In genomic region chr20:4026093-4026601, GRCh38 we compare ENCODE assay signal across 8 cellular contexts. TPM values are rescaled to one million over a fixed set of nuclear protein-coding genes. Genes with fewer than 3 reads are reported as not detected.
A peak's percentile ranks its signal among the peaks of the same experiment; 100 is the strongest.
DNase-seq lines count a peak whose midpoint lies in the region; ATAC-seq and TF ChIP-seq lines count a peak whose summit lies in the region.

No MANE protein-coding gene starts in this region.

- WGBS in neuronal stem cell (ENCODE audit: extremely low coverage in 2 of 2, insufficient read length in 2 of 2, insufficient replicate concordance in 1 of 2), 2 donors = no CpG with 5 or more reads among the region's 4 CpGs

- no peak overlapping the region for H3K23ac ChIP-seq in neuronal stem cell (ENCODE audit: low read depth, low read length, poor library complexity)

- H4K8ac ChIP-seq in neuronal stem cell (ENCODE audit: low read depth, low read length) = no peak overlapping the region

- no peak overlapping the region for H2BK5ac ChIP-seq in neuronal stem cell (ENCODE audit: low read length)

- intact Hi-C loops in Panc1 (cut with micrococcal nuclease; ENCODE audit: unreplicated experiment) = no loop called here

- H4K91ac ChIP-seq in neuronal stem cell (ENCODE audit: low read depth, low read length, poor library complexity) = no peak overlapping the region

- TF ChIP-seq CTCF in GM12875 (IDR thresholded peaks at IDR 0.05; ENCODE audit: borderline replicate concordance, insufficient read depth, low read depth, low read length) (0 out of 2 replicates have a peak, but pooled peaks have one; percentile 10), Panc1 (IDR thresholded peaks at IDR 0.05) (peak; percentile 27; the same call in 1 of the 2 replicates)

- peak; percentile 78 for ATAC-seq in Panc1
- ATAC-seq in GM21528 (IDR thresholded peaks at IDR 0.05; ENCODE audit: low FRiP score, unreplicated experiment) = no peak
- no peak for ATAC-seq in GM21381 (IDR thresholded peaks at IDR 0.05; ENCODE audit: unreplicated experiment)
- ATAC-seq in HG03565 (IDR thresholded peaks at IDR 0.05; ENCODE audit: unreplicated experiment) = no peak

- H3K4me2 ChIP-seq in neuronal stem cell (ENCODE audit: insufficient read depth, low read length, poor library complexity, severe bottlenecking) = no peak overlapping the region

- H3K79me1 ChIP-seq in neuronal stem cell (ENCODE audit: low read depth, low read length) = no peaks in the 10 kb centered on the region

- H2BK12ac ChIP-seq in neuronal stem cell (ENCODE audit: low read length) = no peak overlapping the region

- H3K36me3 ChIP-seq in Panc1 (ENCODE audit: control insufficient read depth, insufficient read depth, low read length) (no peaks in the 10 kb centered on the region), neuronal stem cell (replicated peaks in 1 of 2; ENCODE audit: control insufficient read depth in 2 of 2, insufficient read depth in 2 of 2, low read length in 2 of 2) (no peaks in the 10 kb centered on the region)

- in situ Hi-C loops in Panc1 (cut with HindIII; ENCODE audit: low pct_unique_long_range_greater_than_20kb, low sequenced_read_pairs) = no loop called here

- H2AK5ac ChIP-seq in neuronal stem cell (ENCODE audit: low read depth, low read length) = no peak overlapping the region

- no peak overlapping the region for H2AFZ ChIP-seq in neuronal stem cell (ENCODE audit: low read length)

- H3K27ac ChIP-seq in Panc1 (ENCODE audit: low read length) = no peak overlapping the region
- H3K27ac ChIP-seq in neuronal stem cell (replicated peaks; ENCODE audit: low read length) = no peak overlapping the region

- no peak overlapping the region for H3K4ac ChIP-seq in neuronal stem cell (ENCODE audit: low read length)

- H3K4me1 ChIP-seq in Panc1 (ENCODE audit: control insufficient read depth, insufficient read depth, low read length) = no peaks in the 10 kb centered on the region
- peaks cover 4% of the 10 kb centered on the region in 2 donors for H3K4me1 ChIP-seq in neuronal stem cell (ENCODE audit: control insufficient read depth in 2 of 2, insufficient read depth in 1 of 2, low read depth in 1 of 2, low read length in 2 of 2)

- H3K27me3 ChIP-seq in Panc1 (ENCODE audit: control insufficient read depth, insufficient read depth, low read length) = no peaks in the 10 kb centered on the region; the same call in 1 of the 2 replicates
- no peaks in the 10 kb centered on the region for H3K27me3 ChIP-seq in neuronal stem cell (ENCODE audit: control insufficient read depth in 3 of 3, insufficient read depth in 3 of 3, low read depth in 1 of 3, low read length in 3 of 3)

- H2BK120ac ChIP-seq in neuronal stem cell (ENCODE audit: low read depth, low read length) = no peak overlapping the region

- BruUV-seq in Panc1 (replicated peaks; lab: Mats Ljungman, UMichigan) = no TSS peak

- no peak for DNase-seq in Panc1 (ENCODE audit: low read depth, low spot score)
- peak; percentile 83 for DNase-seq in fibroblast of peridontal ligament (ENCODE audit: extremely low read depth)
- DNase-seq in pulmonary artery endothelial cell (ENCODE audit: low read depth, low spot score) = peak; percentile 35
- no peak for DNase-seq in neuronal stem cell (ENCODE audit: low spot score)

- H2BK15ac ChIP-seq in neuronal stem cell (ENCODE audit: low read length) = no peak overlapping the region

- CTCF ChIA-PET in Panc1 (lab: Charles Lee) = interaction anchor here (0.6 kb wide), 2 partner anchors 14 to 60 kb away, joined by 5 read pairs; no protein-coding TSS in a partner anchor

- H3K9me3 ChIP-seq in Panc1 (ENCODE audit: control insufficient read depth, insufficient read depth, low read depth, low read length) = peaks cover 6% of the 10 kb centered on the region; the same call in 1 of the 2 replicates
- H3K9me3 ChIP-seq in neuronal stem cell (replicated peaks in 1 of 2; ENCODE audit: control insufficient read depth in 2 of 2, insufficient read depth in 1 of 2, low read depth in 1 of 2, low read length in 2 of 2) = peaks cover 0 to 20% of the 10 kb centered on the region in 2 donors

- H3K4me3 ChIP-seq in GM12875 (ENCODE audit: low read depth, low read length) = no peak overlapping the region
- H3K4me3 ChIP-seq in Panc1 (ENCODE audit: low read depth in 2 of 2, low read length in 2 of 2) = no peak overlapping the region
- no peak overlapping the region for H3K4me3 ChIP-seq in neuronal stem cell (ENCODE audit: low read length in 2 of 2)

- H3K18ac ChIP-seq in neuronal stem cell (ENCODE audit: low read length) = no peak overlapping the region

- POLR2A ChIA-PET in Panc1 (lab: Charles Lee) = interaction anchor here (0.6 kb wide), 1 partner anchor 18 kb away, joined by 6 read pairs; no protein-coding TSS in a partner anchor

- H3K14ac ChIP-seq in neuronal stem cell (ENCODE audit: low read length) = no peak overlapping the region

- H3K9ac ChIP-seq in neuronal stem cell (ENCODE audit: low read depth, low read length, poor library complexity) = no peak overlapping the region

RNA-seq across cellular contexts. Expression of gene RNF24, which starts 10.8 kb away (rescaled TPM):
- 8.3 TPM for total RNA-seq in Panc1 (2021; ENCODE audit: unreplicated experiment)
- 7.0 TPM for polyA plus RNA-seq in Panc1 (2012; ENCODE audit: insufficient read length)
- 2.6 and 4.6 TPM in 2 replicates for total RNA-seq in pulmonary artery endothelial cell
- polyA plus RNA-seq in neuronal stem cell (2013, experiment 1 of 2) = 13.0 TPM
- 14.3 TPM for polyA plus RNA-seq in neuronal stem cell (2013, experiment 2 of 2)

Comparison
In these comparisons a context has a peak if more than half of its experiments do, and no peak if none do; other contexts are left out.
1. DNase-seq: peak in fibroblast of peridontal ligament (single experiment) and pulmonary artery endothelial cell (single experiment); none in Panc1 (single experiment) and neuronal stem cell (single experiment).